Comparison of ENCODE assay signal across 20 cellular contexts in the genomic region with DNA sequence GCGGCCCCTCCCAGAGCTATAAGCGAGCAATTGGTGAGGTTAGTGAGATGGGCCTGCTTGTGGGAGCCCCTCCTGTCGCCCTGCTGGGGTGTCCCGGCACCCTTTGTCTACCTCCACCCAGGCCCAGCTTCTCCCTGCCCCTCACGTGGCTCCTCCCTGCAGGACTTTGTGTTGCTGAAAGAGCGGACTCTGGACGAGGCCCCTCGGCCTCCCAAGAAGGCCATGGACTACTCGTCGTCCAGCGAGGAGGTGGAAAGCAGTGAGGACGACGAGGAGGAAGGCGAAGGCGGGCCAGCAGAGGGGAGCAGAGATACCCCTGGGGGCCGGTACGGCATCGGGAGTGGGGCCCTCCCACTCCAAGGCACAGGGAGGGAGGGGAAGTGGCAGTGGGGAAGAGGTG. TPM values are rescaled to one million over a fixed set of nuclear protein-coding genes. Genes with fewer than 3 reads are reported as not detected.
DNase-seq lines count a peak whose midpoint lies in the region; TF ChIP-seq lines count a peak whose summit lies in the region.
"Had no signal": no experiment of that assay in that cellular context is flagged by ENCODE, and none has a peak within 500 bp of the region (broad histone marks: within the 10 kb centered on the region; RNA-seq: fewer than 3 reads in every experiment).

No MANE protein-coding gene starts in this region.

- DNase-seq in GM10266 (ENCODE audit: extremely low spot score), result peak; percentile 10
- DNase-seq in endodermal cell, result peak; percentile 40
- no peak for DNase-seq in nephron progenitor cell
- no peak for DNase-seq in DMS53 (lab: John Stamatoyannopoulos, UW)
- DNase-seq in nucleus accumbens (lab: John Stamatoyannopoulos, UW), result no peak
- DNase-seq in GM23248, result no peak
- DNase-seq: BE2C; C1 segment of cervical spinal cord; CD4-positive, CD25-positive, alpha-beta regulatory T cell; COR-L47; DMS 273 treated with DMSO at 0.1 percent for 48 hours; GOT3; H9; KBM-7 had no signal

- H3K9me3 Mint-ChIP-seq in endodermal cell, result no peaks in the 10 kb centered on the region
- no peaks in the 10 kb centered on the region for H3K9me3 Mint-ChIP-seq in nephron progenitor cell
- H3K9me3 Mint-ChIP-seq: CD4-positive, CD25-positive, alpha-beta regulatory T cell; CD8-positive, alpha-beta memory T cell; H9; IgD-negative memory B cell had no signal

- H3K9me2 ChIP-seq in GM23248 (ENCODE audit: insufficient read depth), result no peaks in the 10 kb centered on the region

- H3K27me3 ChIP-seq in endodermal cell (ENCODE audit: control insufficient read depth, insufficient read depth, low read length, poor library complexity, severe bottlenecking) (no peaks in the 10 kb centered on the region), GM23248 (replicated peaks; ENCODE audit: insufficient read depth) (no peaks in the 10 kb centered on the region)
- H3K27me3 ChIP-seq: BE2C had no signal

- H3K4me3 ChIP-seq in endodermal cell (ENCODE audit: low read length) (no peak overlapping the region), GM23248 (no peak overlapping the region)

- no peaks in the 10 kb centered on the region for H3K27me3 Mint-ChIP-seq in endodermal cell (ENCODE audit: insufficient read depth)
- peaks cover 7% of the 10 kb centered on the region for H3K27me3 Mint-ChIP-seq in nephron progenitor cell (ENCODE audit: low read depth, poor library complexity)
- H3K27me3 Mint-ChIP-seq: CD4-positive, CD25-positive, alpha-beta regulatory T cell; IgD-negative memory B cell had no signal

- no peak overlapping the region for H3K4me2 ChIP-seq in GM23248 (ENCODE audit: unreplicated experiment)

- in situ Hi-C loops in GM23248 (cut with MboI), result loop anchor here (10.0 kb wide), 1 partner anchor 178 kb away; the partner anchor contains the start of gene ARRB2

- no peaks in the 10 kb centered on the region for H3K4me1 ChIP-seq in endodermal cell (ENCODE audit: control insufficient read depth, insufficient read depth, low read length)
- no peaks in the 10 kb centered on the region for H3K4me1 ChIP-seq in GM23248 (ENCODE audit: insufficient read depth)
- H3K4me1 ChIP-seq: BE2C had no signal

- peak overlapping the region; percentile 18; the same call in 1 of the 2 replicates for H3K27ac ChIP-seq in 22Rv1
- no peak overlapping the region for H3K27ac ChIP-seq in endodermal cell (ENCODE audit: low read depth, low read length)
- no peak overlapping the region for H3K27ac ChIP-seq in GM23248

- peaks cover 34% of the 10 kb centered on the region for H3K36me3 Mint-ChIP-seq in endodermal cell (ENCODE audit: low read depth)
- peaks cover 29% of the 10 kb centered on the region for H3K36me3 Mint-ChIP-seq in nephron progenitor cell (ENCODE audit: low read depth)

- H3K4me1 Mint-ChIP-seq in endodermal cell (no peaks in the 10 kb centered on the region), nephron progenitor cell (peaks cover 52% of the 10 kb centered on the region)

- no peaks in the 10 kb centered on the region for H3K9me3 ChIP-seq in endodermal cell (ENCODE audit: control insufficient read depth, low read length)
- no peaks in the 10 kb centered on the region for H3K9me3 ChIP-seq in GM23248 (ENCODE audit: low read depth)
- H3K9me3 ChIP-seq: BE2C had no signal

- no peaks in the 10 kb centered on the region for H3F3A ChIP-seq in GM23248 (ENCODE audit: insufficient read depth)

- no peaks in the 10 kb centered on the region for H3K79me2 ChIP-seq in GM23248 (ENCODE audit: insufficient read depth)

- TF ChIP-seq CTCF in 22Rv1 (IDR thresholded peaks at IDR 0.05) (no peak), GM10266 (IDR thresholded peaks at IDR 0.05; ENCODE audit: control insufficient read depth, insufficient read depth, low read depth, missing control alignments) (no peak), endodermal cell (conservative IDR thresholded peaks at IDR 0.05) (no peak), nephron progenitor cell (IDR thresholded peaks at IDR 0.05) (no peak)

- H3K4me3 Mint-ChIP-seq in endodermal cell, result no peak overlapping the region
- no peak overlapping the region for H3K4me3 Mint-ChIP-seq in nephron progenitor cell
- H3K4me3 Mint-ChIP-seq: CD4-positive, CD25-positive, alpha-beta regulatory T cell; CD8-positive, alpha-beta memory T cell; H9; IgD-negative memory B cell had no signal

- no peak overlapping the region for H2AFZ ChIP-seq in GM23248

- H3K9ac ChIP-seq in endodermal cell (ENCODE audit: extremely low read depth, low read length, poor library complexity, severe bottlenecking), result no peak overlapping the region
- no peak overlapping the region for H3K9ac ChIP-seq in GM23248

- WGBS in endodermal cell (ENCODE audit: insufficient coverage in 1 of 2, insufficient read length in 1 of 2), 2 experiments, result 90 to 98% methylated on average over 7 to 18 of the region's 18 CpGs
- 89 to 94% methylated on average over 15 to 18 of the region's 18 CpGs for WGBS in GM23248 (ENCODE audit: low coverage in 1 of 2, low lambda C conversion rate in 2 of 2, missing lambda C conversion rate in 2 of 2), 2 experiments

- no peaks in the 10 kb centered on the region for H4K20me1 ChIP-seq in GM23248 (ENCODE audit: insufficient read depth)

- H3K27ac Mint-ChIP-seq in endodermal cell (no peak overlapping the region), nephron progenitor cell (peak overlapping the region; percentile 36)
- H3K27ac Mint-ChIP-seq: CD4-positive, CD25-positive, alpha-beta regulatory T cell; CD8-positive, alpha-beta memory T cell; H9; IgD-negative memory B cell had no signal

- H3K36me3 ChIP-seq in endodermal cell (ENCODE audit: control insufficient read depth, insufficient read depth, low read length), result peaks cover 43% of the 10 kb centered on the region
- no peaks in the 10 kb centered on the region; the same call in 1 of the 2 replicates for H3K36me3 ChIP-seq in GM23248 (ENCODE audit: low read depth)

RNA-seq across cellular contexts. Expression of gene C17orf107, which starts 6.1 kb away (rescaled TPM):
- 1 to 10 TPM in 1 of 2 donors, under 1 TPM in 1; 0.82 to 4.8 TPM for total RNA-seq in endodermal cell
- polyA plus RNA-seq in endodermal cell (2013, experiment 1 of 2), result 1.00 TPM
- polyA plus RNA-seq in endodermal cell (2013, experiment 2 of 2), result 0.62 TPM
- 3.8 and 8.8 TPM in 2 replicates for total RNA-seq in GM23248 (2014; rRNA removed; shearing (Covaris generic))
- polyA plus RNA-seq in GM23248 (2016; fragmentation: Nextera tagmentation; extraction: Ambion mirVana), result 2.7 and 3.9 TPM in 2 replicates

RNA-seq across cellular contexts. Expression of gene CHRNE, which starts 9.6 kb away (rescaled TPM):
- total RNA-seq in endodermal cell, result 1 to 10 TPM in 1 of 2 donors, under 1 TPM in 1; 0.71 to 1.2 TPM
- 0.46 TPM for polyA plus RNA-seq in endodermal cell (2013, experiment 1 of 2)
- 0.33 TPM for polyA plus RNA-seq in endodermal cell (2013, experiment 2 of 2)
- 0.13 and 0.86 TPM in 2 replicates for total RNA-seq in GM23248 (2014; rRNA removed; shearing (Covaris generic))
- 0.63 and 0.84 TPM in 2 replicates for polyA plus RNA-seq in GM23248 (2016; fragmentation: Nextera tagmentation; extraction: Ambion mirVana)

RNA-seq across cellular contexts. Expression of gene GP1BA, which starts 38.8 kb away (rescaled TPM):
- total RNA-seq in endodermal cell, result not detected
- not detected for polyA plus RNA-seq in endodermal cell (2013, experiment 1 of 2)
- not detected for polyA plus RNA-seq in endodermal cell (2013, experiment 2 of 2)
- total RNA-seq in GM23248 (2014; rRNA removed; shearing (Covaris generic)), result not detected in 2 replicates
- polyA plus RNA-seq in GM23248 (2016; fragmentation: Nextera tagmentation; extraction: Ambion mirVana), result 0.18 TPM in 1 of 2 replicates, not detected in the other
- total RNA-seq: A673; CD8-positive, alpha-beta memory T cell; H9; HepG2 had no signal
- polyA plus RNA-seq: AG04450; CD8-positive, alpha-beta memory T cell; HepG2 had no signal

RNA-seq across cellular contexts. Expression of gene SLC25A11, which starts 46.6 kb away (rescaled TPM):
- 10 to 100 TPM; 59.9 to 76.9 TPM for total RNA-seq in endodermal cell
- 63.1 TPM for polyA plus RNA-seq in endodermal cell (2013, experiment 1 of 2)
- polyA plus RNA-seq in endodermal cell (2013, experiment 2 of 2), result 59.5 TPM
- 68.5 and 131 TPM in 2 replicates for total RNA-seq in GM23248 (2014; rRNA removed; shearing (Covaris generic))
- 71.4 and 73.2 TPM in 2 replicates for polyA plus RNA-seq in GM23248 (2016; fragmentation: Nextera tagmentation; extraction: Ambion mirVana)

RNA-seq across cellular contexts. Expression of gene RNF167, which starts 46.8 kb away (rescaled TPM):
- total RNA-seq in endodermal cell, result 100 to 1,000 TPM; 120 to 123 TPM
- polyA plus RNA-seq in endodermal cell (2013, experiment 1 of 2), result 106 TPM
- 87.5 TPM for polyA plus RNA-seq in endodermal cell (2013, experiment 2 of 2)
- 19.8 and 31.7 TPM in 2 replicates for total RNA-seq in GM23248 (2014; rRNA removed; shearing (Covaris generic))
- 34.2 and 36.6 TPM in 2 replicates for polyA plus RNA-seq in GM23248 (2016; fragmentation: Nextera tagmentation; extraction: Ambion mirVana)

Comparison
In these comparisons a context has a peak if more than half of its experiments do, and no peak if none do; other contexts are left out.
1. DNase-seq: peak in GM10266 (single experiment) and endodermal cell (single experiment); none in nephron progenitor cell (single experiment), DMS53 (single experiment), nucleus accumbens (0 of 56) and GM23248 (single experiment).